Comparison of ENCODE assay signal across 8 cellular contexts in the genomic region with DNA sequence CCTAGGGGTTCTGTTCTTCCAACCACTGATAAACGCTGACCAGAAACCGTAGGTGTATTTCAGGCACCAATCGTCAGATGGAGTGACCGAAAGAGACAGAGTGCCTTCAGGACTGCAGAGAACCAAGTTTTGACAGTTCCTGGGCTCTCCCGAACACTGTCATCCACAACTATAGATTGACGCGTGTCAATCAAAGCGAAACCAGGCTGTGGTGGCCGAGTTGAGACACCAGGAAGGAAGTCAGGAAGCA. TPM values are rescaled to one million over a fixed set of nuclear protein-coding genes. Genes with fewer than 3 reads are reported as not detected.
DNase-seq lines count a peak whose midpoint lies in the region; ATAC-seq and TF ChIP-seq lines count a peak whose summit lies in the region.

No MANE protein-coding gene starts in this region.

- no peaks in the 10 kb centered on the region for H4K20me1 ChIP-seq in smooth muscle cell (ENCODE audit: low read depth)

- DNase-seq in NCI-H2171 treated with DMSO at 0.1 percent for 48 hours (lab: John Stamatoyannopoulos, UW) = peak; percentile 89
- DNase-seq in NCI-H2171 (lab: John Stamatoyannopoulos, UW) = no peak
- DNase-seq in foreskin melanocyte = peak; percentile 94
- DNase-seq in smooth muscle cell (lab: John Stamatoyannopoulos, UW; ENCODE audit: unreplicated experiment) = no peak
- no peak for DNase-seq in NCI-H345 (lab: John Stamatoyannopoulos, UW)
- no peak for DNase-seq in middle frontal gyrus (ENCODE audit: extremely low spot score, low spot score)

- no peaks in the 10 kb centered on the region for H3K27me3 ChIP-seq in smooth muscle cell (ENCODE audit: low read depth)

- H3K4me2 ChIP-seq in smooth muscle cell = peak overlapping the region; percentile 95

- 2% methylated on average over 9 of the region's 9 CpGs for WGBS in smooth muscle cell (ENCODE audit: low lambda C conversion rate)

- no peaks in the 10 kb centered on the region for H3K9me3 ChIP-seq in smooth muscle cell (replicated peaks; ENCODE audit: low read depth)

- H3K79me2 ChIP-seq in smooth muscle cell (ENCODE audit: low read depth) = no peaks in the 10 kb centered on the region

- H3K27me3 Mint-ChIP-seq in T-helper 1 cell treated with Interleukin-12 subunit alpha and Interleukin-12 subunit beta and Interleukin-4 antibody, amounts not matched to agents 30 μg/mL and 1 μg/mL, for 36 hours (ENCODE audit: low read depth) = peaks cover 3% of the 10 kb centered on the region

- peak overlapping the region; percentile 90 for H3K27ac ChIP-seq in smooth muscle cell (ENCODE audit: low read depth)

- no peaks in the 10 kb centered on the region for H3K36me3 ChIP-seq in smooth muscle cell (ENCODE audit: low read depth)

- H3K4me3 ChIP-seq in smooth muscle cell = peak overlapping the region; percentile 62

- TF ChIP-seq CTCF in smooth muscle cell (IDR thresholded peaks at IDR 0.05; ENCODE audit: borderline replicate concordance, insufficient read depth, poor library complexity, severe bottlenecking) = no peak

- peak overlapping the region; percentile 76 for H3K9ac ChIP-seq in smooth muscle cell (ENCODE audit: low read depth)

- H3K4me1 Mint-ChIP-seq in T-helper 1 cell treated with Interleukin-12 subunit alpha and Interleukin-12 subunit beta and Interleukin-4 antibody, amounts not matched to agents 30 μg/mL and 1 μg/mL, for 36 hours (ENCODE audit: low read depth) = peaks cover 44% of the 10 kb centered on the region

- no peak overlapping the region for H2AFZ ChIP-seq in smooth muscle cell (ENCODE audit: low read depth)

- H3F3A ChIP-seq in smooth muscle cell (ENCODE audit: low read depth) = peaks cover 16% of the 10 kb centered on the region

- H3K9me3 Mint-ChIP-seq in T-helper 1 cell treated with Interleukin-12 subunit alpha and Interleukin-12 subunit beta and Interleukin-4 antibody, amounts not matched to agents 30 μg/mL and 1 μg/mL, for 36 hours = no peaks in the 10 kb centered on the region

- peak overlapping the region; percentile 99 for H3K27ac Mint-ChIP-seq in T-helper 1 cell treated with Interleukin-12 subunit alpha and Interleukin-12 subunit beta and Interleukin-4 antibody, amounts not matched to agents 30 μg/mL and 1 μg/mL, for 36 hours

- peak; percentile 17 for ATAC-seq in HG02870 (IDR thresholded peaks at IDR 0.05; ENCODE audit: unreplicated experiment)

- peak overlapping the region; percentile 90 for H3K4me3 Mint-ChIP-seq in T-helper 1 cell treated with Interleukin-12 subunit alpha and Interleukin-12 subunit beta and Interleukin-4 antibody, amounts not matched to agents 30 μg/mL and 1 μg/mL, for 36 hours

- peaks cover 22% of the 10 kb centered on the region for H3K36me3 Mint-ChIP-seq in T-helper 1 cell treated with Interleukin-12 subunit alpha and Interleukin-12 subunit beta and Interleukin-4 antibody, amounts not matched to agents 30 μg/mL and 1 μg/mL, for 36 hours (ENCODE audit: low read depth)

- H3K4me1 ChIP-seq in smooth muscle cell (ENCODE audit: low read depth) = peaks cover 4% of the 10 kb centered on the region

RNA-seq across cellular contexts. Expression of a gene that starts 11.9 kb away (rescaled TPM):
- 10.5 and 16.6 TPM in 2 replicates for total RNA-seq in smooth muscle cell
- polyA plus RNA-seq in smooth muscle cell = 31.7 and 33.5 TPM in 2 replicates

RNA-seq across cellular contexts. Expression of a gene that starts 25.6 kb away (rescaled TPM):
- total RNA-seq in smooth muscle cell = 1.4 and 3.8 TPM in 2 replicates
- 1.8 and 6.0 TPM in 2 replicates for polyA plus RNA-seq in smooth muscle cell

RNA-seq across cellular contexts. Expression of a gene that starts 26.8 kb away (rescaled TPM):
- total RNA-seq in smooth muscle cell = 9.9 and 22.1 TPM in 2 replicates
- polyA plus RNA-seq in smooth muscle cell = 10.4 and 12.8 TPM in 2 replicates

RNA-seq across cellular contexts. Expression of a gene that starts 32.3 kb away (rescaled TPM):
- 1.8 and 6.3 TPM in 2 replicates for total RNA-seq in smooth muscle cell
- polyA plus RNA-seq in smooth muscle cell = 3.2 and 3.9 TPM in 2 replicates

RNA-seq across cellular contexts. Expression of a gene that starts 46.1 kb away (rescaled TPM):
- total RNA-seq in smooth muscle cell = 66.7 and 88.4 TPM in 2 replicates
- 36.0 and 36.5 TPM in 2 replicates for polyA plus RNA-seq in smooth muscle cell

Comparison
In these comparisons a context has a peak if more than half of its experiments do, and no peak if none do; other contexts are left out.
1. DNase-seq: peak in NCI-H2171 treated with DMSO at 0.1 percent for 48 hours (single experiment) and foreskin melanocyte (single experiment); none in NCI-H2171 (single experiment), smooth muscle cell (single experiment), NCI-H345 (single experiment) and middle frontal gyrus (single experiment).